28 cellular contexts compared by ENCODE assay signal in the genomic region with DNA sequence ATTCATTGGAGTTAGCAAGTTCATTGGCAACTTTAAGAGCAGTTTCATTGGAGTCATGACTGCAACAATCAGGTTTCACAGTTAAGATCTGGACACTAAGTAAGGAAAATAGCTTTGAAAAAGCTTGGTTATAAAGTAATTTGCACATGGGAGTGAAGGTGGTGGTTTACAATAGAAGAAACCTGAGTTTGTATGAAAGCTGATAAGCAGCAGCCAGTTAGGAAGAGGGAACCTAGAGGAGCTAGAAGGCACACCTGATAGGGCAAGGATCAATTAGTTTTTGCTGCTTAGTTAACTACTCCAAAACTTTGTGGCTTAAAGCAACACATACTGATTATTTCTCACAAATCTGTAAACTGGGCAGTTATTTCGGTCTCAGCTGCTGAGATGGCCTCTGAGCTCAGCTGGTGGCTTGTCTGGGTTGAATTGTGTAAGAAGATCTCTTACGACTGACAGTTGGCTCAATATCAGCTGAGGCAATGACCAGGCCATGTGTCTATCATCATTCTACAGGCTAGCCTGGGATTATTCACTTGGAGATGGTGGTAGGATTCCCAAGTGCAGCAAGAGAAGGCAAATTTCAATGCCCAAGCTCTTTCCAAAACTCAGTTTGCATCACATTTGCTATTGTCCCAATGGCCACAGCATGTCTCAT.
"Had no signal": no experiment of that assay in that cellular context is flagged by ENCODE, and none has a peak within 500 bp of the region (broad histone marks: within the 10 kb centered on the region; RNA-seq: fewer than 3 reads in every experiment).

No MANE protein-coding gene starts in this region.

- H3K4me3 ChIP-seq: adrenal gland, body of pancreas, MG63, SK-N-MC had no signal

- H3K36me3 ChIP-seq: adrenal gland, MG63, WERI-Rb-1 had no signal

- H3K27me3 Mint-ChIP-seq: activated CD4-positive, alpha-beta memory T cell treated with anti-CD3 and anti-CD28 coated beads, Interleukin-2, amount 10 ng/mL, durations not matched to agents 7 days and 5 days; activated naive CD8-positive, alpha-beta T cell treated with anti-CD3 and anti-CD28 coated beads, Interleukin-2, amount 10 ng/mL, durations not matched to agents 7 days and 5 days; activated T-helper 17 cell treated with anti-CD3 and anti-CD28 coated beads, Interleukin-2, amount 50 U/mL, for 72 hours; T-cell had no signal

- H3K27me3 ChIP-seq: adrenal gland, body of pancreas, MG63 had no signal

- H3K27ac ChIP-seq: adrenal gland, body of pancreas, SK-N-MC, WERI-Rb-1 had no signal

- H3K4me1 ChIP-seq: adrenal gland, body of pancreas had no signal

- DNase-seq: activated CD4-positive, alpha-beta memory T cell treated with anti-CD3 and anti-CD28 coated beads, Interleukin-2, amount 10 ng/mL, durations not matched to agents 7 days and 5 days; activated CD4-positive, alpha-beta T cell treated with anti-CD3 and anti-CD28 coated beads for 36 hours; activated CD4-positive, alpha-beta T cell treated with anti-CD3 and anti-CD28 coated beads, Interleukin-2, amount 50 U/mL, for 1 hour; activated naive CD4-positive, alpha-beta T cell treated with anti-CD3 and anti-CD28 coated beads, Interleukin-2, amount 50 U/mL, for 16 hours; activated naive CD8-positive, alpha-beta T cell treated with anti-CD3 and anti-CD28 coated beads, Interleukin-2, amount 10 ng/mL, durations not matched to agents 7 days and 5 days; activated T-cell treated with anti-CD3 and anti-CD28 coated beads for 4 hours; activated T-cell treated with anti-CD3 and anti-CD28 coated beads, Interleukin-2, amount 50 U/mL, for 48 hours; adrenal gland; aorta; body of pancreas; KBM-7; MG63; NCI-H1105; NCI-H1436; NCI-H1694 treated with DMSO at 0.1 percent for 48 hours; NCI-H2029 treated with DMSO at 0.1 percent for 48 hours; NCI-H345; NCI-H510A; NCI-H526 treated with DMSO at 0.1 percent for 48 hours; NCI-H82; OCI-M1; RPMI8226; T-cell; WERI-Rb-1 had no signal

- H3K36me3 Mint-ChIP-seq: activated naive CD8-positive, alpha-beta T cell treated with anti-CD3 and anti-CD28 coated beads, Interleukin-2, amount 10 ng/mL, durations not matched to agents 7 days and 5 days; T-cell had no signal

- H3K27ac Mint-ChIP-seq: activated CD4-positive, alpha-beta memory T cell treated with anti-CD3 and anti-CD28 coated beads, Interleukin-2, amount 10 ng/mL, durations not matched to agents 7 days and 5 days; activated CD4-positive, alpha-beta T cell treated with anti-CD3 and anti-CD28 coated beads for 36 hours; activated naive CD8-positive, alpha-beta T cell treated with anti-CD3 and anti-CD28 coated beads, Interleukin-2, amount 10 ng/mL, durations not matched to agents 7 days and 5 days; activated T-helper 17 cell treated with anti-CD3 and anti-CD28 coated beads, Interleukin-2, amount 50 U/mL, for 72 hours; T-cell had no signal

- H3K4me3 Mint-ChIP-seq: activated CD4-positive, alpha-beta memory T cell treated with anti-CD3 and anti-CD28 coated beads, Interleukin-2, amount 10 ng/mL, durations not matched to agents 7 days and 5 days; activated CD4-positive, alpha-beta T cell treated with anti-CD3 and anti-CD28 coated beads for 36 hours; activated naive CD8-positive, alpha-beta T cell treated with anti-CD3 and anti-CD28 coated beads, Interleukin-2, amount 10 ng/mL, durations not matched to agents 7 days and 5 days; activated T-helper 17 cell treated with anti-CD3 and anti-CD28 coated beads, Interleukin-2, amount 50 U/mL, for 72 hours; T-cell had no signal

- H3K4me1 Mint-ChIP-seq: activated CD4-positive, alpha-beta memory T cell treated with anti-CD3 and anti-CD28 coated beads, Interleukin-2, amount 10 ng/mL, durations not matched to agents 7 days and 5 days; activated CD4-positive, alpha-beta T cell treated with anti-CD3 and anti-CD28 coated beads for 36 hours; activated naive CD8-positive, alpha-beta T cell treated with anti-CD3 and anti-CD28 coated beads, Interleukin-2, amount 10 ng/mL, durations not matched to agents 7 days and 5 days; activated T-helper 17 cell treated with anti-CD3 and anti-CD28 coated beads, Interleukin-2, amount 50 U/mL, for 72 hours; T-cell had no signal

- ATAC-seq: activated CD4-positive, alpha-beta T cell treated with anti-CD3 and anti-CD28 coated beads for 36 hours; activated T-helper 17 cell treated with anti-CD3 and anti-CD28 coated beads, Interleukin-2, amount 50 U/mL, for 72 hours; body of pancreas; Panc1; Right ventricle myocardium inferior; T-cell had no signal

- H3K9me3 ChIP-seq: adrenal gland, body of pancreas, MG63 had no signal
